Comparison of ENCODE assay signal across 30 cellular contexts in the genomic region with DNA sequence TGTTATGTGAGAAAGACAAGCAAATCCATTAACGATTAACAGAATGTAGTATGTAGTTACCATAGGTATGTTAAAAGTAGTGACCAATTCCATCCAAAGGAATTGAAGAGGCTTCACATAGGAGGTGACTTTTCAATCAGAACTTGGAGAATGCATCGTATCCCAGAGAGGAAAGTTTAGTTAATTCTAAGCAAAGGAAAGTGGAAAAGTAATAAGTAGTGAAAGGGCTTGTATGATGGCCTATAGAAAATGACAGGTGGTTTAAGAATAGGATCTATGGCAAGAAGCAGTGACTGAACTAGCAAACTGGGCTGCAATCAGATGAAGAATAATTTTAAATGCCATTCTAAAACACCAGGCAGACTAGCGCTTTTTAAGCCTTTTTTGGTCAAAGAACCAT.
"Had no signal": no experiment of that assay in that cellular context is flagged by ENCODE, and none has a peak within 500 bp of the region (broad histone marks: within the 10 kb centered on the region; RNA-seq: fewer than 3 reads in every experiment).

No MANE protein-coding gene starts in this region.

- H3K4me1 ChIP-seq: parathyroid adenoma had no signal

- H3K27ac Mint-ChIP-seq: natural killer cell; nephron; neural progenitor cell; progenitor cell of endocrine pancreas; stimulated activated naive B cell treated with anti-CD40 and anti-IgM and Interleukin-4, amounts not matched to agents 10 μg/mL and 1 μg/mL and 100 μg/mL, for 72 hours; stimulated activated naive CD8-positive, alpha-beta T cell treated with anti-CD3 and anti-CD28 coated beads, Interleukin-15, Interleukin-2, amounts not matched to agents 100 ng/mL and 50 ng/mL, for 24 hours had no signal

- H3K4me2 ChIP-seq: neural progenitor cell, smooth muscle cell had no signal

- H3K4me3 ChIP-seq: neural progenitor cell, ovary, psoas muscle, skin epidermis, smooth muscle cell, spleen, stomach, thoracic aorta, thyroid gland, tibial nerve, upper lobe of left lung, vagina had no signal

- H3K4me3 Mint-ChIP-seq: natural killer cell; nephron; neural progenitor cell; stimulated activated naive B cell treated with anti-CD40 and anti-IgM and Interleukin-4, amounts not matched to agents 10 μg/mL and 1 μg/mL and 100 μg/mL, for 72 hours; stimulated activated naive CD8-positive, alpha-beta T cell treated with anti-CD3 and anti-CD28 coated beads, Interleukin-15, Interleukin-2, amounts not matched to agents 100 ng/mL and 50 ng/mL, for 24 hours had no signal

- H3K27ac ChIP-seq: neural progenitor cell, ovary, parathyroid adenoma, psoas muscle, skin epidermis, spleen, stomach, thoracic aorta, thyroid gland, tibial nerve, upper lobe of left lung, vagina had no signal

- H3K36me3 ChIP-seq: neural progenitor cell, ovary, stomach, thoracic aorta, thyroid gland, upper lobe of left lung, vagina had no signal

- H3K27me3 ChIP-seq: neural progenitor cell, ovary, spleen, stomach, thyroid gland, tibial nerve, upper lobe of left lung, vagina had no signal

- H3K9me3 ChIP-seq: ovary, psoas muscle, spleen, stomach, thoracic aorta, thyroid gland, tibial nerve, upper lobe of left lung, vagina had no signal

- H3K27me3 Mint-ChIP-seq: progenitor cell of endocrine pancreas; stimulated activated naive B cell treated with anti-CD40 and anti-IgM and Interleukin-4, amounts not matched to agents 10 μg/mL and 1 μg/mL and 100 μg/mL, for 72 hours; stimulated activated naive CD8-positive, alpha-beta T cell treated with anti-CD3 and anti-CD28 coated beads, Interleukin-15, Interleukin-2, amounts not matched to agents 100 ng/mL and 50 ng/mL, for 24 hours had no signal

- DNase-seq: natural killer cell; occipital lobe; ovary; posterior cingulate gyrus; psoas muscle; right cardiac atrium; spleen; stimulated activated CD4-positive, alpha-beta T cell treated with anti-CD3 and anti-CD28 coated beads, Interleukin-12 subunit alpha, Interleukin-12 subunit beta, amount 100 ng/mL, for 4 hours; stimulated activated CD4-positive, alpha-beta T cell treated with anti-CD3 and anti-CD28 coated beads, Interleukin-1b, Interleukin-23, amount 100 ng/mL, for 48 hours; stimulated activated CD4-positive, alpha-beta T cell treated with anti-CD3 and anti-CD28 coated beads, Interleukin-4, amount 100 ng/mL, for 1 hour; stimulated activated CD4-positive, alpha-beta T cell treated with anti-CD3 and anti-CD28 coated beads, Interleukin-4, amount 100 ng/mL, for 4 hours; stimulated activated CD8-positive, alpha-beta memory T cell treated with anti-CD3 and anti-CD28 coated beads, Interleukin-4, amount 100 ng/mL, for 48 hours; stimulated activated naive B cell treated with anti-CD40 and anti-IgM and Interleukin-4, amounts not matched to agents 10 μg/mL and 1 μg/mL and 100 μg/mL, for 72 hours; stimulated activated naive CD4-positive, alpha-beta T cell treated with Interleukin-2 at 50 U/mL for 16 hours; stomach; thyroid gland; trophoblast cell; upper lobe of left lung had no signal

- H2AFZ ChIP-seq: neural progenitor cell, parathyroid adenoma had no signal

- H3K36me3 Mint-ChIP-seq: natural killer cell had no signal

- FAIRE-seq: urothelium cell line had no signal

- ATAC-seq: natural killer cell; psoas muscle; right cardiac atrium; sciatic nerve; stimulated activated naive B cell treated with anti-CD40 and anti-IgM and Interleukin-4, amounts not matched to agents 10 μg/mL and 1 μg/mL and 100 μg/mL, for 72 hours had no signal

- H3K9me3 Mint-ChIP-seq: natural killer cell had no signal

- H3K9ac ChIP-seq: neural progenitor cell, parathyroid adenoma had no signal
